ENCODE assay signal across 9 cellular contexts in the genomic region with DNA sequence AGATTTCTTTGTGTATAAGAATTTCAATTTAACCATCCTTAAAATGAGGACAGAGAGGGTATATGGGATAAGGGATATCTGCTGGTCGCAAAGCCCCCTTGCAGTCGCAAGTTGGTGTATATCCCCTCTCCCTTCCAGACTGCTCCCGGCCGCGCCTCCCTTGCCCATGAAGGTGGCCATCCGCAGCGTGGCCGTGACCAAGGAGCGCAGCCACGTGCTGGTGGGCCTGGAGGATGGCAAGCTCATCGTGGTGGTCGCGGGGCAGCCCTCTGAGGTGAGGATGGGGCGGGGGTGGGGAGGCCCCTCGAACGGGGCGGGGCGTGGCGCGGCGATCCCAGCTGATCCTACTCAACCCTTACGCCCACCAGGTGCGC. TPM values are rescaled to one million over a fixed set of nuclear protein-coding genes. Genes with fewer than 3 reads are reported as not detected.
DNase-seq lines count a peak whose midpoint lies in the region; ATAC-seq and TF ChIP-seq lines count a peak whose summit lies in the region.
"Had no signal": no experiment of that assay in that cellular context is flagged by ENCODE, and none has a peak within 500 bp of the region (broad histone marks: within the 10 kb centered on the region; RNA-seq: fewer than 3 reads in every experiment).

No MANE protein-coding gene starts in this region.

- peaks cover 6% of the 10 kb centered on the region for H3K4me1 Mint-ChIP-seq in nephron progenitor cell

- no peaks in the 10 kb centered on the region for H3K27me3 ChIP-seq in A673 (replicated peaks; ENCODE audit: insufficient read depth, low read depth, low read length, poor library complexity)
- no peaks in the 10 kb centered on the region for H3K27me3 ChIP-seq in HUES64 (ENCODE audit: insufficient read depth, low read length)

- H3K9ac ChIP-seq in HUES64 (ENCODE audit: low read depth, low read length) = no peak overlapping the region

- intact Hi-C loops in A673 (cut with micrococcal nuclease; ENCODE audit: unreplicated experiment) = no loop called here

- H3K27ac Mint-ChIP-seq in nephron progenitor cell = no peak overlapping the region

- POLR2A ChIA-PET in A673 (lab: Charles Lee; ENCODE audit: low non-redundant PET) = no interaction called here

- H3K4me3 Mint-ChIP-seq in nephron progenitor cell = peak overlapping the region; percentile 64

- peak overlapping the region; percentile 44 for H3K4me3 ChIP-seq in A673 (ENCODE audit: low read depth, low read length, poor library complexity, severe bottlenecking)
- H3K4me3 ChIP-seq in HUES64 (ENCODE audit: low read length) = peak overlapping the region; percentile 71
- peak overlapping the region; percentile 11 for H3K4me3 ChIP-seq in epithelial cell of esophagus (ENCODE audit: low read length)

- H3K27ac ChIP-seq in A673 (ENCODE audit: low read depth, low read length, poor library complexity, severe bottlenecking) = no peak overlapping the region
- H3K27ac ChIP-seq in HUES64 (ENCODE audit: low read depth, low read length) = peak overlapping the region; percentile 99; the same call in 1 of the 2 replicates

- no TSS peak for BruUV-seq in A673 (replicated peaks; lab: Mats Ljungman, UMichigan)

- H3K9me3 Mint-ChIP-seq in nephron progenitor cell = no peaks in the 10 kb centered on the region

- TF ChIP-seq CTCF in A673 (conservative IDR thresholded peaks at IDR 0.05; ENCODE audit: low read depth, low read length) (no peak), epithelial cell of esophagus (IDR thresholded peaks at IDR 0.05; ENCODE audit: insufficient read depth, low read depth, low read length, missing control alignments) (no peak), nephron progenitor cell (IDR thresholded peaks at IDR 0.05) (no peak)

- H3K4me1 ChIP-seq in A673 (ENCODE audit: insufficient read depth, low read length, poor library complexity, severe bottlenecking) (no peaks in the 10 kb centered on the region), HUES64 (ENCODE audit: insufficient read depth, low read length) (0 out of 2 replicates have a peak, but pooled peaks cover 5% of the 10 kb centered on the region)

- ATAC-seq in GM18861 (IDR thresholded peaks at IDR 0.05; ENCODE audit: unreplicated experiment) (no peak), GM21526 (IDR thresholded peaks at IDR 0.05; ENCODE audit: low FRiP score, unreplicated experiment) (no peak)

- 72% methylated on average over 23 of the region's 23 CpGs for WGBS in HUES64

- H3K9me3 ChIP-seq in A673 (ENCODE audit: low read depth, low read length, poor library complexity, severe bottlenecking) (no peaks in the 10 kb centered on the region), HUES64 (ENCODE audit: insufficient read depth, low read depth, low read length) (no peaks in the 10 kb centered on the region)

- DNase-seq in A673 (ENCODE audit: low spot score) (no peak), epithelial cell of esophagus (ENCODE audit: low read depth) (no peak), nephron progenitor cell (no peak), hippocampal formation (lab: John Stamatoyannopoulos, UW) (no peak), CD1c-positive myeloid dendritic cell (ENCODE audit: extremely low spot score) (no peak)
- DNase-seq: KG1 had no signal

- H3K27me3 Mint-ChIP-seq in nephron progenitor cell (ENCODE audit: low read depth, poor library complexity) = peaks cover 6% of the 10 kb centered on the region

- CTCF ChIA-PET in A673 (lab: Charles Lee) = no interaction called here

- H3K36me3 ChIP-seq in A673 (ENCODE audit: insufficient read depth, low read length, poor library complexity, severe bottlenecking) = no peaks in the 10 kb centered on the region
- H3K36me3 ChIP-seq in HUES64 (ENCODE audit: insufficient read depth, low read length) = peaks cover 33% of the 10 kb centered on the region

- peaks cover 2% of the 10 kb centered on the region for H3K36me3 Mint-ChIP-seq in nephron progenitor cell (ENCODE audit: low read depth)

RNA-seq across cellular contexts. Expression of gene NBEAL2, which starts 29.4 kb away (rescaled TPM):
- total RNA-seq in A673 (2021) = 15.7 and 17.8 TPM in 2 replicates
- 23.2 TPM for polyA plus RNA-seq in HUES64 (2013, experiment 1 of 2)
- polyA plus RNA-seq in HUES64 (2013, experiment 2 of 2) = 24.5 TPM

RNA-seq across cellular contexts. Expression of gene CCDC12, which starts 32.3 kb away (rescaled TPM):
- total RNA-seq in A673 (2021) = 28.2 and 31.3 TPM in 2 replicates
- polyA plus RNA-seq in HUES64 (2013, experiment 1 of 2) = 37.7 TPM
- 42.7 TPM for polyA plus RNA-seq in HUES64 (2013, experiment 2 of 2)

Comparison
In these comparisons a context has a peak if more than half of its experiments do, and no peak if none do; other contexts are left out.
1. H3K4me3 ChIP-seq: peak in every context shown above with its lines; median percentile 71 in HUES64; 44 in A673; 11 in epithelial cell of esophagus.